Comparison of ENCODE assay signal across 8 cellular contexts in genomic region chr5:179906795-179907569, GRCh38. TPM values are rescaled to one million over a fixed set of nuclear protein-coding genes. Genes with fewer than 3 reads are reported as not detected.
DNase-seq lines count a peak whose midpoint lies in the region; ATAC-seq and TF ChIP-seq lines count a peak whose summit lies in the region.

No MANE protein-coding gene starts in this region.

- BruUV-seq in HCT116 (replicated peaks; lab: Mats Ljungman, UMichigan) (no TSS peak), Panc1 (replicated peaks; lab: Mats Ljungman, UMichigan) (no TSS peak)

- H3K4me3 ChIP-seq in HCT116 (replicated peaks in 1 of 2; ENCODE audit: low read depth in 1 of 2, low read length in 2 of 2) (peak overlapping the region; percentile 70 to 90), Panc1 (ENCODE audit: low read depth in 2 of 2, low read length in 2 of 2) (peak overlapping the region; percentile 71 to 81), astrocyte of the spinal cord (ENCODE audit: low read depth, low read length) (peak overlapping the region; percentile 76), spleen (peak overlapping the region; percentile 38 to 82 (median 56))

- ATAC-seq in HCT116 (peak; percentile 31), Panc1 (peak; percentile 36)

- peaks cover 34% of the 10 kb centered on the region for H3K79me2 ChIP-seq in HCT116 (ENCODE audit: insufficient read depth, low read length)

- no peak for TF ChIP-seq RAD21 in HCT116 (IDR thresholded peaks at IDR 0.05; ENCODE audit: low read depth)

- H3K4me2 ChIP-seq in HCT116 (ENCODE audit: low read length) = peak overlapping the region; percentile 99

- peak overlapping the region; percentile 77 for H3K27ac ChIP-seq in HCT116 (ENCODE audit: low read depth, low read length)
- peak overlapping the region; percentile 82 for H3K27ac ChIP-seq in Panc1 (ENCODE audit: low read length)
- H3K27ac ChIP-seq in spleen = peak overlapping the region in 6 of 8 donors; percentile 1 to 89 (median 72)

- H3K4me1 ChIP-seq in HCT116 (ENCODE audit: control insufficient read depth in 1 of 2, insufficient read depth in 2 of 2, low read length in 2 of 2) = peaks cover 6 to 18% of the 10 kb centered on the region in 2 experiments; a peak in 3 of 4 replicates
- H3K4me1 ChIP-seq in Panc1 (ENCODE audit: control insufficient read depth, insufficient read depth, low read length) = peaks cover 7% of the 10 kb centered on the region; the same call in 1 of the 2 replicates
- peaks cover 11 to 40% (median 29%) of the 10 kb centered on the region in 6 donors for H3K4me1 ChIP-seq in spleen

- peak overlapping the region; percentile 80 for H3K9ac ChIP-seq in HCT116 (ENCODE audit: low read length)

- peaks cover under 1% of the 10 kb centered on the region; the same call in 1 of the 2 replicates for H4K20me1 ChIP-seq in HCT116 (ENCODE audit: insufficient read depth)

- CTCF ChIA-PET in HCT116 (lab: Charles Lee) = interaction anchor here (0.5 to 1.5 kb wide), 2 partner anchors 105 to 184 kb away, joined by 4 to 5 read pairs; no protein-coding TSS in a partner anchor
- CTCF ChIA-PET in Panc1 (lab: Charles Lee) = no interaction called here

- no peak for TF ChIP-seq POLR2A in HCT116 (IDR thresholded peaks at IDR 0.05; ENCODE audit: borderline replicate concordance, extremely low read depth, insufficient read depth, insufficient read length)
- no peak for TF ChIP-seq POLR2A in spleen (IDR thresholded peaks at IDR 0.05)

- POLR2A ChIA-PET in HCT116 (lab: Charles Lee) (no interaction called here), Panc1 (lab: Charles Lee) (no interaction called here)

- WGBS in spleen, 5 donors = 16 to 22% (median 20%) methylated on average over 29 to 54 of the region's 54 CpGs

- DNase-seq in Caki2 (ENCODE audit: low read depth) (peak; percentile 38), HCT116 (ENCODE audit: low read depth, low spot score) (no peak), Panc1 (ENCODE audit: low read depth, low spot score) (no peak), astrocyte of the spinal cord (ENCODE audit: low read depth, low spot score) (peak; percentile 4), iPS-NIHi7 (ENCODE audit: extremely low spot score) (peak; percentile 43), spleen (peak; percentile 85), dedifferentiated amniotic fluid mesenchymal stem cell (ENCODE audit: extremely low spot score) (no peak), NCI-H774 (lab: John Stamatoyannopoulos, UW) (no peak)

- in situ Hi-C loops in Caki2 (cut with HindIII; ENCODE audit: low pct_unique_long_range_greater_than_20kb, low sequenced_read_pairs) = no loop called here
- in situ Hi-C loops in Panc1 (cut with HindIII; ENCODE audit: low pct_unique_long_range_greater_than_20kb, low sequenced_read_pairs) = no loop called here
- in situ Hi-C loops in astrocyte of the spinal cord (cut with HindIII; ENCODE audit: low sequenced_read_pairs) = no loop called here

- intact Hi-C loops in HCT116 (cut with micrococcal nuclease) (loop anchor here (5.0 to 10.0 kb wide), 2 partner anchors 105 to 178 kb away; no protein-coding TSS in a partner anchor), Panc1 (cut with micrococcal nuclease; ENCODE audit: unreplicated experiment) (no loop called here), spleen (cut with DNase I; ENCODE audit: low total_unique reads) (loop anchor here (5.0 kb wide), 1 partner anchor 100 kb away; the partner anchor contains the start of gene MGAT4B)

- RAD21 ChIA-PET in HCT116 (lab: Charles Lee; ENCODE audit: low non-redundant PET in 1 of 2, low total read pairs in 2 of 2, uncharacterized antibody in 2 of 2, unreplicated experiment in 2 of 2) = no interaction called here

- H3K36me3 ChIP-seq in HCT116 (ENCODE audit: control insufficient read depth in 1 of 2, insufficient read depth in 2 of 2, low read length in 2 of 2) (peaks cover 6 to 24% of the 10 kb centered on the region in 2 experiments), Panc1 (ENCODE audit: control insufficient read depth, insufficient read depth, low read length) (peaks cover 3% of the 10 kb centered on the region), spleen (peaks cover 0 to 31% (median 18%) of the 10 kb centered on the region in 6 donors)

- H3K27me3 ChIP-seq in HCT116 (ENCODE audit: insufficient read depth, low read length) (no peaks in the 10 kb centered on the region), Panc1 (ENCODE audit: control insufficient read depth, insufficient read depth, low read length) (no peaks in the 10 kb centered on the region), spleen (replicated peaks in 1 of 7) (no peaks in the 10 kb centered on the region)

- no peaks in the 10 kb centered on the region for H3K9me2 ChIP-seq in HCT116 (ENCODE audit: insufficient read depth)

- H3K9me3 ChIP-seq in HCT116 (ENCODE audit: control insufficient read depth in 1 of 2, insufficient read depth in 1 of 2, low read depth in 1 of 2, low read length in 2 of 2) (no peaks in the 10 kb centered on the region), Panc1 (ENCODE audit: control insufficient read depth, insufficient read depth, low read depth, low read length) (no peaks in the 10 kb centered on the region), spleen (no peaks in the 10 kb centered on the region)

- no peak overlapping the region for H2AFZ ChIP-seq in HCT116 (ENCODE audit: low read depth, low read length, poor library complexity, severe bottlenecking)

- no peak for TF ChIP-seq CTCF in HCT116 (IDR thresholded peaks at IDR 0.05 in 2 of 3, conservative IDR thresholded peaks at IDR 0.05 in 1 of 3; ENCODE audit: borderline replicate concordance in 1 of 3, insufficient read depth in 1 of 3, low read depth in 2 of 3, low read length in 2 of 3)
- no peak for TF ChIP-seq CTCF in Panc1 (IDR thresholded peaks at IDR 0.05)
- TF ChIP-seq CTCF in astrocyte of the spinal cord (IDR thresholded peaks at IDR 0.05; ENCODE audit: low read depth, low read length) = no peak
- no peak for TF ChIP-seq CTCF in spleen (IDR thresholded peaks at IDR 0.05 in 8 of 11, conservative IDR thresholded peaks at IDR 0.05 in 3 of 11)

TF ChIP-seq in HCT116, 20 proteins besides CTCF, POLR2A, EP300 and RAD21:
- TF ChIP-seq POLR2AphosphoS5 (IDR thresholded peaks at IDR 0.05; ENCODE audit: low read depth, low read length) = no peak
- no peak for TF ChIP-seq ZFX (IDR thresholded peaks at IDR 0.05)
- TF ChIP-seq ELF1 (IDR thresholded peaks at IDR 0.05; ENCODE audit: borderline replicate concordance, low read depth) = no peak
- no peak for TF ChIP-seq SP1 (IDR thresholded peaks at IDR 0.05; ENCODE audit: low read depth)
- TF ChIP-seq EZH2phosphoT487 (IDR thresholded peaks at IDR 0.05; ENCODE audit: borderline replicate concordance) = no peak
- no peak for TF ChIP-seq YY1 (IDR thresholded peaks at IDR 0.05; ENCODE audit: extremely low read depth, insufficient replicate concordance, low read depth, low read length)
- TF ChIP-seq TCF7L2 (IDR thresholded peaks at IDR 0.05; ENCODE audit: borderline replicate concordance, extremely low read depth, insufficient read depth, insufficient read length) = no peak
- TF ChIP-seq SRF (IDR thresholded peaks at IDR 0.05; ENCODE audit: low read depth) = no peak
- TF ChIP-seq ATF3 (IDR thresholded peaks at IDR 0.05) = no peak
- TF ChIP-seq EZH2 (IDR thresholded peaks at IDR 0.05) = no peak
- TF ChIP-seq CEBPB (IDR thresholded peaks at IDR 0.05; ENCODE audit: low read depth) = no peak
- no peak for TF ChIP-seq ZBTB33 (IDR thresholded peaks at IDR 0.05; ENCODE audit: extremely low read depth, insufficient replicate concordance, low read length)
- TF ChIP-seq FOSL1 (IDR thresholded peaks at IDR 0.05; ENCODE audit: low read depth) = no peak
- no peak for TF ChIP-seq EGR1 (IDR thresholded peaks at IDR 0.05; ENCODE audit: low read depth)

RNA-seq across cellular contexts. Expression of gene TBC1D9B, which starts 0.7 kb away (rescaled TPM):
- 76.3 and 87.3 TPM in 2 replicates for total RNA-seq in Caki2 (2014; rRNA removed; shearing (Covaris generic); ENCODE audit: low replicate concordance)
- total RNA-seq in HCT116 (2021; ENCODE audit: unreplicated experiment) (127 TPM), Panc1 (2021; ENCODE audit: unreplicated experiment) (131 TPM), spleen (100 to 1,000 TPM in 6 of 7 donors, 10 to 100 TPM in 1; 98.9 to 140 (median 120) TPM)
- polyA plus RNA-seq in HCT116 (2012) = 118 and 119 TPM in 2 replicates
- polyA plus RNA-seq in Panc1 (2012; ENCODE audit: insufficient read length) = 192 TPM
- 10 to 100 TPM; 29.5 to 67.1 (median 38.0) TPM for polyA plus RNA-seq in spleen

RNA-seq across cellular contexts. Expression of gene MRNIP, which starts 48.4 kb away (rescaled TPM):
- 35.9 and 54.8 TPM in 2 replicates for total RNA-seq in Caki2 (2014; rRNA removed; shearing (Covaris generic); ENCODE audit: low replicate concordance)
- total RNA-seq in HCT116 (2021; ENCODE audit: unreplicated experiment) (36.2 TPM), Panc1 (2021; ENCODE audit: unreplicated experiment) (33.0 TPM), spleen (10 to 100 TPM; 46.2 to 88.4 (median 48.0) TPM)
- polyA plus RNA-seq in HCT116 (2012) = 20.9 and 21.7 TPM in 2 replicates
- polyA plus RNA-seq in Panc1 (2012; ENCODE audit: insufficient read length) = 21.9 TPM
- polyA plus RNA-seq in spleen = 100 to 1,000 TPM in 1 of 3 donors, 10 to 100 TPM in 2; 34.9 to 107 (median 58.7) TPM

Comparison
In these comparisons a context has a peak if more than half of its experiments do, and no peak if none do; other contexts are left out.
1. DNase-seq: peak in Caki2 (single experiment), astrocyte of the spinal cord (single experiment), iPS-NIHi7 (single experiment) and spleen (single experiment); none in HCT116 (single experiment), Panc1 (single experiment), dedifferentiated amniotic fluid mesenchymal stem cell (single experiment) and NCI-H774 (single experiment).
2. Peak in every context shown above with its lines, with median percentiles within 50 percentile points of each other: H3K27ac ChIP-seq and H3K4me3 ChIP-seq.